1 cellular context compared by ENCODE assay signal in the genomic region with DNA sequence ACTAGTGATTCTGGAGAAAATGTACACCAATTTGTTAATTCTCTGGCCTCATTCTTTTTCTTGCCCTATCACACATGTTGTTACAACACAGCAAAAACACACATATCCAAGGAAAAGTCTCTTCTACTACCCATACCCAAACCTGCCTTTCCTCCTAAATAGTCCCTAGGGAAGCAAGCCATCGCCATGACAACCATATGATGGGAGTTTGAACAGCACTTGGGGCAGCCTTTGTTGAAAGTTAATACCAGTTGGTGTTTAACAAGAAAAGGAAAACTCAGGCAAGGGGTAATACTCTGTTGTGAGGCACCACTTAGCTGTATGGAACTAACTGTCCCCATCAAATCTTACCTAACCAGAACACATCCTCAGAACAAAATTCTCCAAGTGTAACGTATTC.
A peak's percentile ranks its signal among the peaks of the same experiment; 100 is the strongest.
TF ChIP-seq lines count a peak whose summit lies in the region.

No MANE protein-coding gene starts in this region.

TF ChIP-seq in H1, 55 proteins besides CTCF, POLR2A, EP300 and RAD21:
- TF ChIP-seq CHD1 (IDR thresholded peaks at IDR 0.05; ENCODE audit: low read depth, low read length) = no peak
- TF ChIP-seq SAP30 (IDR thresholded peaks at IDR 0.05; ENCODE audit: insufficient read depth, insufficient replicate concordance, low read length) = peak; percentile 46
